ENCODE assay signal across 11 cellular contexts in the genomic region with DNA sequence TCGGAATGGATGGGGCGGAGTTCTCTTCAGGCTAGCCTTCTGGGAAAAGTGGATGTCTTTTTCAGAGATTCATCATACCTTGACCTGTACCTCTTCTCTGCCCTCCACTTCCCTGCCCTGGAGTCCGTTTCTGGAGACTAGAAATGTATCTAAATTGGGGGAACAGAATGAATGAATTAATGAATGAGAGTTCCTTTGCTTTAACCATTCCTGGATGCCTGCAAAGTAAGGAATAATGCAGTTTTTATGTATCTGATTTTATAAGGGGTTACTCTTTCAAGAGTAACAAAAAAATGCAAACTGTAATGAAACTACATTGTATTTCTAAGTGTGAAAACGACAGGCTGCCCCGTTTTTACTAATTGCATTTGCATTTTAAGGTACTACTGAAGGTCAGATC. TPM values are rescaled to one million over a fixed set of nuclear protein-coding genes. Genes with fewer than 3 reads are reported as not detected.
DNase-seq lines count a peak whose midpoint lies in the region; ATAC-seq, FAIRE-seq and TF ChIP-seq lines count a peak whose summit lies in the region.
"Had no signal": no experiment of that assay in that cellular context is flagged by ENCODE, and none has a peak within 500 bp of the region (broad histone marks: within the 10 kb centered on the region; RNA-seq: fewer than 3 reads in every experiment).

No MANE protein-coding gene starts in this region.

- H3K27ac ChIP-seq in HEK293 (ENCODE audit: extremely low read depth, low read depth, low read length), result no peak overlapping the region
- H3K27ac ChIP-seq in kidney (ENCODE audit: low read depth in 2 of 2, low read length in 2 of 2), result peak overlapping the region; percentile 14 to 95
- no peak overlapping the region for H3K27ac ChIP-seq in smooth muscle cell (ENCODE audit: low read depth)

- FAIRE-seq in kidney (lab: Jason Lieb, UNC), result no peak

- no peak for TF ChIP-seq POLR2A in GM18505 (IDR thresholded peaks at IDR 0.05; ENCODE audit: borderline replicate concordance, extremely low read depth, insufficient read depth, insufficient read length)

- peak overlapping the region; percentile 92 for H3K4me2 ChIP-seq in smooth muscle cell

- peaks cover 48% of the 10 kb centered on the region for H3K79me2 ChIP-seq in smooth muscle cell (ENCODE audit: low read depth)

- no peaks in the 10 kb centered on the region for H3K27me3 ChIP-seq in smooth muscle cell (ENCODE audit: low read depth)

- H3K27me3 Mint-ChIP-seq in chondrocyte (ENCODE audit: low read depth), result no peaks in the 10 kb centered on the region

- H3K4me1 Mint-ChIP-seq in chondrocyte (ENCODE audit: low read depth), result peaks cover 47% of the 10 kb centered on the region
- H3K4me1 Mint-ChIP-seq: stimulated activated memory B cell treated with anti-CD40 and anti-IgM and Interleukin-4, amounts not matched to agents 10 μg/mL and 1 μg/mL and 100 μg/mL, for 72 hours had no signal

- DNase-seq in chondrocyte (ENCODE audit: low spot score) (no peak), kidney (no peak), smooth muscle cell (lab: John Stamatoyannopoulos, UW; ENCODE audit: unreplicated experiment) (no peak), HEK293T (ENCODE audit: extremely low spot score) (no peak)
- DNase-seq in stimulated activated naive CD4-positive, alpha-beta T cell (lab: John Stamatoyannopoulos, UW), result no peak
- DNase-seq: activated CD4-positive, alpha-beta T cell treated with anti-CD3 and anti-CD28 coated beads, Interleukin-2, amount 50 U/mL, for 48 hours; Right ventricle myocardium superior had no signal

- peak overlapping the region in 1 of 2 donors; percentile 9 for H3K9ac ChIP-seq in kidney (ENCODE audit: low read length in 2 of 2)
- no peak overlapping the region for H3K9ac ChIP-seq in smooth muscle cell (ENCODE audit: low read depth)

- H3K4me3 Mint-ChIP-seq in chondrocyte (ENCODE audit: unreplicated experiment), result peak overlapping the region; percentile 71
- H3K4me3 Mint-ChIP-seq: stimulated activated memory B cell treated with anti-CD40 and anti-IgM and Interleukin-4, amounts not matched to agents 10 μg/mL and 1 μg/mL and 100 μg/mL, for 72 hours had no signal

- TF ChIP-seq CTCF in HEK293 (tag by site-specific recombination; IDR thresholded peaks at IDR 0.05), result no peak
- no peak for TF ChIP-seq CTCF in chondrocyte (IDR thresholded peaks at IDR 0.05)
- no peak for TF ChIP-seq CTCF in kidney (IDR thresholded peaks at IDR 0.05; ENCODE audit: borderline replicate concordance, extremely low read depth, insufficient read depth)
- no peak for TF ChIP-seq CTCF in smooth muscle cell (IDR thresholded peaks at IDR 0.05; ENCODE audit: borderline replicate concordance, insufficient read depth, poor library complexity, severe bottlenecking)

- no peaks in the 10 kb centered on the region for H3K9me3 Mint-ChIP-seq in chondrocyte (ENCODE audit: low read depth)

- no peak overlapping the region for H3K27ac Mint-ChIP-seq in chondrocyte (ENCODE audit: unreplicated experiment)
- H3K27ac Mint-ChIP-seq: stimulated activated memory B cell treated with anti-CD40 and anti-IgM and Interleukin-4, amounts not matched to agents 10 μg/mL and 1 μg/mL and 100 μg/mL, for 72 hours had no signal

- H3F3A ChIP-seq in smooth muscle cell (ENCODE audit: low read depth), result peaks cover 10% of the 10 kb centered on the region

- WGBS in smooth muscle cell (ENCODE audit: low lambda C conversion rate), result 25% methylated on average over 5 of the region's 5 CpGs

- H3K9me3 ChIP-seq in HEK293 (ENCODE audit: control insufficient read depth, insufficient read depth, low read depth, low read length), result no peaks in the 10 kb centered on the region
- H3K9me3 ChIP-seq in kidney (ENCODE audit: control insufficient read depth in 1 of 2, low read length in 2 of 2), result no peaks in the 10 kb centered on the region
- no peaks in the 10 kb centered on the region for H3K9me3 ChIP-seq in smooth muscle cell (replicated peaks; ENCODE audit: low read depth)

- no peaks in the 10 kb centered on the region for H3K36me3 Mint-ChIP-seq in chondrocyte (ENCODE audit: low read depth)
- H3K36me3 Mint-ChIP-seq: stimulated activated memory B cell treated with anti-CD40 and anti-IgM and Interleukin-4, amounts not matched to agents 10 μg/mL and 1 μg/mL and 100 μg/mL, for 72 hours had no signal

- peak overlapping the region; percentile 62 for H3K4me3 ChIP-seq in HEK293 (ENCODE audit: low read depth, low read length)
- peak overlapping the region; percentile 69 to 85 for H3K4me3 ChIP-seq in kidney (ENCODE audit: low read length in 2 of 2)
- peak overlapping the region; percentile 87 for H3K4me3 ChIP-seq in smooth muscle cell

- ATAC-seq in HG03196 (IDR thresholded peaks at IDR 0.05; ENCODE audit: unreplicated experiment), result no peak
- no peak for ATAC-seq in GM18505 (IDR thresholded peaks at IDR 0.05; ENCODE audit: unreplicated experiment)
- ATAC-seq: stimulated activated memory B cell treated with anti-CD40 and anti-IgM and Interleukin-4, amounts not matched to agents 10 μg/mL and 1 μg/mL and 100 μg/mL, for 72 hours had no signal

- CTCF ChIA-PET in HEK293 (lab: Yijun Ruan, JAX), result interaction anchor here (1.3 kb wide), 1 partner anchor 80 kb away, joined by 4 read pairs; no protein-coding TSS in a partner anchor
- CTCF ChIA-PET in HEK293T (lab: Yijun Ruan, JAX), result no interaction called here

- POLR2A ChIA-PET in HEK293 (lab: Yijun Ruan, JAX), result interaction anchor here (1.0 kb wide), 1 partner anchor 48 kb away, joined by 3 read pairs; no protein-coding TSS in a partner anchor
- POLR2A ChIA-PET in HEK293T (lab: Yijun Ruan, JAX), result interaction anchor here (3.7 kb wide), 1 partner anchor 14 kb away, joined by 13 read pairs; no protein-coding TSS in a partner anchor

- peaks cover 54% of the 10 kb centered on the region for H4K20me1 ChIP-seq in smooth muscle cell (ENCODE audit: low read depth)

- intact Hi-C loops in kidney (cut with DNase I), result no loop called here

- no peak overlapping the region for H2AFZ ChIP-seq in smooth muscle cell (ENCODE audit: low read depth)

- H3K36me3 ChIP-seq in HEK293 (ENCODE audit: control insufficient read depth in 2 of 2, insufficient read depth in 1 of 2, low read length in 2 of 2), result no peaks in the 10 kb centered on the region
- no peaks in the 10 kb centered on the region for H3K36me3 ChIP-seq in kidney (ENCODE audit: control insufficient read depth in 1 of 2, insufficient read depth in 2 of 2, low read length in 2 of 2)
- H3K36me3 ChIP-seq in smooth muscle cell (ENCODE audit: low read depth), result no peaks in the 10 kb centered on the region

- peaks cover 7% of the 10 kb centered on the region for H3K4me1 ChIP-seq in HEK293 (ENCODE audit: control insufficient read depth, insufficient read depth, low read length)
- peaks cover 9 to 15% of the 10 kb centered on the region in 2 donors for H3K4me1 ChIP-seq in kidney (ENCODE audit: control insufficient read depth in 1 of 2, insufficient read depth in 1 of 2, low read depth in 1 of 2, low read length in 2 of 2)
- H3K4me1 ChIP-seq in smooth muscle cell (ENCODE audit: low read depth), result peaks cover 20% of the 10 kb centered on the region

TF ChIP-seq in HEK293, 187 proteins besides CTCF, POLR2A, EP300 and RAD21:
- TF ChIP-seq SP3 (tag by site-specific recombination; IDR thresholded peaks at IDR 0.05) (0 out of 2 replicates have a peak, but pooled peaks have one; percentile 8), ZNF24 (tag by site-specific recombination; IDR thresholded peaks at IDR 0.05) (peak; percentile 54; the same call in 1 of the 2 replicates), MZF1 (tag by site-specific recombination; IDR thresholded peaks at IDR 0.05; ENCODE audit: borderline replicate concordance) (no peak)
- TF ChIP-seq, protein P1, sequence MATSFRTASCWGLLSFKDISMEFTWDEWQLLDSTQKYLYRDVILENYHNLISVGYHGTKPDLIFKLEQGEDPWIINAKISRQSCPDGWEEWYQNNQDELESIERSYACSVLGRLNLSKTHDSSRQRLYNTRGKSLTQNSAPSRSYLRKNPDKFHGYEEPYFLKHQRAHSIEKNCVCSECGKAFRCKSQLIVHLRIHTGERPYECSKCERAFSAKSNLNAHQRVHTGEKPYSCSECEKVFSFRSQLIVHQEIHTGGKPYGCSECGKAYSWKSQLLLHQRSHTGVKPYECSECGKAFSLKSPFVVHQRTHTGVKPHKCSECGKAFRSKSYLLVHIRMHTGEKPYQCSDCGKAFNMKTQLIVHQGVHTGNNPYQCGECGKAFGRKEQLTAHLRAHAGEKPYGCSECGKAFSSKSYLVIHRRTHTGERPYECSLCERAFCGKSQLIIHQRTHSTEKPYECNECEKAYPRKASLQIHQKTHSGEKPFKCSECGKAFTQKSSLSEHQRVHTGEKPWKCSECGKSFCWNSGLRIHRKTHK (tag by site-specific recombination; IDR thresholded peaks at IDR 0.05), result no peak

TF ChIP-seq in HEK293T, 16 proteins besides CTCF, POLR2A, EP300 and RAD21 (continues in another document):
- TF ChIP-seq LEF1 (IDR thresholded peaks at IDR 0.05; ENCODE audit: borderline replicate concordance) (no peak), SP1 (IDR thresholded peaks at IDR 0.05) (no peak), FOXM1 (IDR thresholded peaks at IDR 0.05; ENCODE audit: borderline replicate concordance) (no peak), ZNF384 (IDR thresholded peaks at IDR 0.05) (no peak), ARNT (IDR thresholded peaks at IDR 0.05) (no peak), FOXA1 (IDR thresholded peaks at IDR 0.05) (no peak), ELF4 (IDR thresholded peaks at IDR 0.05) (no peak), HDGF (IDR thresholded peaks at IDR 0.05; ENCODE audit: borderline replicate concordance) (no peak), TARDBP (IDR thresholded peaks at IDR 0.05) (no peak), NFRKB (IDR thresholded peaks at IDR 0.05) (no peak), BHLHE40 (IDR thresholded peaks at IDR 0.05; ENCODE audit: borderline replicate concordance) (no peak), SUZ12 (IDR thresholded peaks at IDR 0.05) (no peak)
- TF ChIP-seq, protein P2, sequence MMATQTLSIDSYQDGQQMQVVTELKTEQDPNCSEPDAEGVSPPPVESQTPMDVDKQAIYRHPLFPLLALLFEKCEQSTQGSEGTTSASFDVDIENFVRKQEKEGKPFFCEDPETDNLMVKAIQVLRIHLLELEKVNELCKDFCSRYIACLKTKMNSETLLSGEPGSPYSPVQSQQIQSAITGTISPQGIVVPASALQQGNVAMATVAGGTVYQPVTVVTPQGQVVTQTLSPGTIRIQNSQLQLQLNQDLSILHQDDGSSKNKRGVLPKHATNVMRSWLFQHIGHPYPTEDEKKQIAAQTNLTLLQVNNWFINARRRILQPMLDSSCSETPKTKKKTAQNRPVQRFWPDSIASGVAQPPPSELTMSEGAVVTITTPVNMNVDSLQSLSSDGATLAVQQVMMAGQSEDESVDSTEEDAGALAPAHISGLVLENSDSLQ (IDR thresholded peaks at IDR 0.05), result no peak

RNA-seq across cellular contexts. Expression of gene SOWAHC, which starts 2.0 kb away (rescaled TPM):
- total RNA-seq in chondrocyte, result 13.2 to 14.7 TPM (median 14.2 TPM) in 3 replicates
- 11.8 TPM for total RNA-seq in kidney
- 7.5 TPM for polyA plus RNA-seq in kidney (ENCODE audit: insufficient read depth, low read depth, low replicate concordance)
- total RNA-seq in smooth muscle cell, result 31.2 and 31.3 TPM in 2 replicates
- polyA plus RNA-seq in smooth muscle cell, result 20.2 and 24.4 TPM in 2 replicates

RNA-seq across cellular contexts. Expression of gene SEPTIN10, which starts 2.4 kb away (rescaled TPM):
- total RNA-seq in chondrocyte (80.9 to 90.9 TPM (median 86.1 TPM) in 3 replicates), kidney (80.7 TPM), smooth muscle cell (92.1 and 102 TPM in 2 replicates)
- polyA plus RNA-seq in kidney (ENCODE audit: insufficient read depth, low read depth, low replicate concordance) (20.8 TPM), smooth muscle cell (39.2 and 48.8 TPM in 2 replicates)

Comparison
In these comparisons a context has a peak if more than half of its experiments do, and no peak if none do; other contexts are left out.
1. H3K27ac ChIP-seq: peak in kidney (2 of 2); none in HEK293 (single experiment) and smooth muscle cell (single experiment).
2. Peak in every context shown above with its lines, with median percentiles within 50 percentile points of each other: H3K4me3 ChIP-seq.